8 cellular contexts compared by ENCODE assay signal in genomic region chr6:106692112-106692822, GRCh38.
DNase-seq lines count a peak whose midpoint lies in the region; ATAC-seq, FAIRE-seq and TF ChIP-seq lines count a peak whose summit lies in the region.

No MANE protein-coding gene starts in this region.

- H3K27me3 ChIP-seq in astrocyte (ENCODE audit: insufficient read depth, low read length) (peaks cover 2% of the 10 kb centered on the region), upper lobe of right lung (no peaks in the 10 kb centered on the region)

- peaks cover 3% of the 10 kb centered on the region for H3K27me3 Mint-ChIP-seq in astrocyte (ENCODE audit: low read depth, unreplicated experiment)
- H3K27me3 Mint-ChIP-seq in activated T-cell treated with anti-CD3 and anti-CD28 coated beads, Interleukin-2, amount 50 U/mL, for 72 hours (ENCODE audit: low read depth), result peaks cover 8% of the 10 kb centered on the region

- peak; percentile 72 for ATAC-seq in upper lobe of right lung
- ATAC-seq in activated T-cell treated with anti-CD3 and anti-CD28 coated beads, Interleukin-2, amount 50 U/mL, for 72 hours (replicated peaks in 1 of 2), result no peak
- ATAC-seq in HG02798 (IDR thresholded peaks at IDR 0.05; ENCODE audit: poor library complexity, unreplicated experiment), result no peak
- no peak for ATAC-seq in GM19328 (IDR thresholded peaks at IDR 0.05; ENCODE audit: unreplicated experiment)

- no peaks in the 10 kb centered on the region for H3K9me3 Mint-ChIP-seq in astrocyte (ENCODE audit: unreplicated experiment)
- H3K9me3 Mint-ChIP-seq in activated T-cell treated with anti-CD3 and anti-CD28 coated beads, Interleukin-2, amount 50 U/mL, for 72 hours, result no peaks in the 10 kb centered on the region

- H2AFZ ChIP-seq in astrocyte (ENCODE audit: low read depth, low read length), result no peak overlapping the region

- peaks cover 1% of the 10 kb centered on the region for H3K36me3 Mint-ChIP-seq in astrocyte (ENCODE audit: low read depth, unreplicated experiment)
- no peaks in the 10 kb centered on the region for H3K36me3 Mint-ChIP-seq in activated T-cell treated with anti-CD3 and anti-CD28 coated beads, Interleukin-2, amount 50 U/mL, for 72 hours (ENCODE audit: insufficient read depth in 2 of 2)

- no peak overlapping the region for H3K4me3 Mint-ChIP-seq in astrocyte (ENCODE audit: unreplicated experiment)
- no peak overlapping the region for H3K4me3 Mint-ChIP-seq in activated T-cell treated with anti-CD3 and anti-CD28 coated beads, Interleukin-2, amount 50 U/mL, for 72 hours

- H3K9me3 ChIP-seq in astrocyte (ENCODE audit: insufficient read depth, low read depth, low read length) (no peaks in the 10 kb centered on the region), upper lobe of right lung (no peaks in the 10 kb centered on the region)

- no peak overlapping the region for H3K9ac ChIP-seq in astrocyte (ENCODE audit: low read length)

- intact Hi-C loops in upper lobe of right lung (cut with DNase I), result no loop called here

- no peaks in the 10 kb centered on the region for H3K79me2 ChIP-seq in astrocyte (ENCODE audit: insufficient read depth, low read length)

- H3K4me2 ChIP-seq in astrocyte (ENCODE audit: low read length), result peak overlapping the region; percentile 12

- FAIRE-seq in astrocyte (lab: Jason Lieb, UNC) (no peak), islet of Langerhans (lab: Jason Lieb, UNC) (peak; percentile 88)

- no peaks in the 10 kb centered on the region for H4K20me1 ChIP-seq in astrocyte (ENCODE audit: insufficient read depth, low read length)

- peaks cover 5% of the 10 kb centered on the region for H3K4me1 Mint-ChIP-seq in astrocyte (ENCODE audit: low read depth, unreplicated experiment)
- H3K4me1 Mint-ChIP-seq in activated T-cell treated with anti-CD3 and anti-CD28 coated beads, Interleukin-2, amount 50 U/mL, for 72 hours (ENCODE audit: low read depth), result no peaks in the 10 kb centered on the region

- H3K36me3 ChIP-seq in astrocyte (ENCODE audit: insufficient read depth, low read length), result no peaks in the 10 kb centered on the region
- no peaks in the 10 kb centered on the region for H3K36me3 ChIP-seq in upper lobe of right lung

- TF ChIP-seq CTCF in astrocyte (IDR thresholded peaks at IDR 0.05; ENCODE audit: insufficient read depth, low read depth, low read length) (no peak), upper lobe of right lung (IDR thresholded peaks at IDR 0.05) (no peak)

- H3K27ac ChIP-seq in astrocyte (ENCODE audit: low read depth, low read length) (peak overlapping the region; percentile 12), upper lobe of right lung (no peak overlapping the region)

- no peak overlapping the region for H3K27ac Mint-ChIP-seq in astrocyte (ENCODE audit: unreplicated experiment)
- H3K27ac Mint-ChIP-seq in activated T-cell treated with anti-CD3 and anti-CD28 coated beads, Interleukin-2, amount 50 U/mL, for 72 hours, result no peak overlapping the region

- H3K4me3 ChIP-seq in astrocyte (ENCODE audit: insufficient read depth, low read depth, low read length) (no peak overlapping the region), upper lobe of right lung (no peak overlapping the region)

- DNase-seq in NCI-H510A treated with DMSO at 0.1 percent for 48 hours (lab: John Stamatoyannopoulos, UW), result peak; percentile 29
- no peak for DNase-seq in NCI-H510A (lab: John Stamatoyannopoulos, UW)
- peak; percentile 67 for DNase-seq in astrocyte (ENCODE audit: low read depth)
- DNase-seq in upper lobe of right lung, result no peak
- no peak for DNase-seq in activated T-cell treated with anti-CD3 and anti-CD28 coated beads, Interleukin-2, amount 50 U/mL, for 72 hours

- H3K4me1 ChIP-seq in astrocyte (ENCODE audit: insufficient read depth, low read length), result peaks cover 11% of the 10 kb centered on the region
- no peaks in the 10 kb centered on the region for H3K4me1 ChIP-seq in upper lobe of right lung

Comparison
In these comparisons a context has a peak if more than half of its experiments do, and no peak if none do; other contexts are left out.
1. DNase-seq: peak in NCI-H510A treated with DMSO at 0.1 percent for 48 hours (single experiment) and astrocyte (single experiment); none in NCI-H510A (single experiment), upper lobe of right lung (single experiment) and activated T-cell treated with anti-CD3 and anti-CD28 coated beads, Interleukin-2, amount 50 U/mL, for 72 hours (0 of 2).